11 cellular contexts compared by ENCODE assay signal in the genomic region with DNA sequence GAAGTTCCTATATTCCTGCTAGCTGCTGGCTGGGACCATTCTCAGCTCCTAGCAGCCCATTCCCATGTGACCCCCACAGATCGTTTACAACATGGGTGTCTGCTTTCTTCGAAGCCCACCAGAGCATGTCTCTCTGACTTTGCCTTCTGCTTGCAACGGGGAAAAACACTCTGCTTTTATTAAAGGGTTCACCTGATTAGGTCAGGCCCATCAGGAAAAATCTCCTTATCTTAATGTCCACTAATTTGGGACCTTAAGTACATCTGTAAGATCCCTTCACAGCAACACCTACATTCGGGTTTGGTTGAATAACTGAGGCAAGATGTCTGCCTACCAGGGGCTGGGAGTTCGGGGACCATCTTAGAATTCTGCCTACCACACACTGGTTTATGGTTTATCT.
"Had no signal": no experiment of that assay in that cellular context is flagged by ENCODE, and none has a peak within 500 bp of the region (broad histone marks: within the 10 kb centered on the region; RNA-seq: fewer than 3 reads in every experiment).

No MANE protein-coding gene starts in this region.

- DNase-seq: GM23248, GOT3, H7, H9, HCEC 1CT, HFFc6 had no signal

- H3K4me2 ChIP-seq: GM23338 had no signal

- H3K9ac ChIP-seq: GM23248 had no signal

- ATAC-seq: GM23338, HCT116 had no signal

- H3K4me1 Mint-ChIP-seq: GM23338 had no signal

- H3K36me3 ChIP-seq: HAP-1 had no signal

- H3K27ac ChIP-seq: GM23248 had no signal

- H3K27ac Mint-ChIP-seq: GM23338, H9, HFFc6 had no signal

- H3K9me3 ChIP-seq: HAP-1 had no signal

- H3K4me3 ChIP-seq: GM23248, GM23338, HAP-1 had no signal

- H3K9me3 Mint-ChIP-seq: HFFc6 had no signal

- H3K4me3 Mint-ChIP-seq: GM23338, H9, HFFc6 had no signal

- FAIRE-seq: H1, H54 had no signal

- H2AFZ ChIP-seq: GM23248, GM23338 had no signal
